ENCODE assay signal across 12 cellular contexts in the genomic region with DNA sequence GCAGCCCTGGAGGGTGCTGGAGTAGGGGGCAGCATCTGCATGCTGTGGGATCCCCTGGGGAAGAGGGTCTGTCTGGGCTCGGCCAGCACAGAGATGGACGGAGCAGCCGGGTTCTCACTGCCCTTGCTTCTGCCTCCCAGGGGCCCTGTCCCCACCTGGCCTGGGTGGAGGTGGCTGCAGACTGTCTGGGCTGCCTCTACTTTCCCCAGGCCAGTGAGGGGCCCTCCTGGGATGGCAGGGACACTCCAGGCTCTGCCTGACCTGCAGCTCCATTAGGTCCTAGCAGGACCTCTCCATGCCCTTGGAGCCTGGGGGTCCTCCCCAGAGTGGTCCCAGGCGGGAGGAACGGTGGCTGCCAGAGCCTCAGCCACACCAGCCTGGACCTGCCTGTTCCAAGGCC.
"Had no signal": no experiment of that assay in that cellular context is flagged by ENCODE, and none has a peak within 500 bp of the region (broad histone marks: within the 10 kb centered on the region; RNA-seq: fewer than 3 reads in every experiment).

No MANE protein-coding gene starts in this region.

- H3K27ac Mint-ChIP-seq: activated naive CD4-positive, alpha-beta T cell treated with anti-CD3 and anti-CD28 coated beads, Interleukin-2, amount 10 ng/mL, durations not matched to agents 7 days and 5 days; activated T-helper 2 cell treated with anti-CD3 and anti-CD28 coated beads, Interferon-gamma antibody, Interleukin-2, Interleukin-4, amounts not matched to agents 10 μg/mL and 5 μg/mL and 100 μg/mL, durations not matched to agents 14 hours and 24 hours and 36 hours had no signal

- H3K36me3 ChIP-seq: esophagus squamous epithelium had no signal

- H3K4me1 Mint-ChIP-seq: activated naive CD4-positive, alpha-beta T cell treated with anti-CD3 and anti-CD28 coated beads, Interleukin-2, amount 10 ng/mL, durations not matched to agents 7 days and 5 days had no signal

- H3K4me3 ChIP-seq: esophagus squamous epithelium, testis had no signal

- DNase-seq: activated CD4-positive, alpha-beta T cell treated with anti-CD3 and anti-CD28 coated beads, Interleukin-2, amount 50 U/mL, for 1 hour; activated CD4-positive, CD25-positive, alpha-beta regulatory T cell; cerebellar nuclear complex; esophagus squamous epithelium; foreskin fibroblast; stimulated activated naive CD8-positive, alpha-beta T cell treated with anti-CD3 and anti-CD28 coated beads, Interleukin-15, Interleukin-2, amounts not matched to agents 100 U/mL and 50 U/mL, for 24 hours; T-helper 2 cell; testis had no signal

- H3K4me3 Mint-ChIP-seq: activated naive CD4-positive, alpha-beta T cell treated with anti-CD3 and anti-CD28 coated beads, Interleukin-2, amount 10 ng/mL, durations not matched to agents 7 days and 5 days; brain had no signal

- H3K9me3 ChIP-seq: esophagus squamous epithelium, testis had no signal

- ATAC-seq: left lobe of liver; stimulated activated naive CD8-positive, alpha-beta T cell treated with anti-CD3 and anti-CD28 coated beads, Interleukin-15, Interleukin-2, amounts not matched to agents 100 U/mL and 50 U/mL, for 24 hours had no signal

- H3K36me3 Mint-ChIP-seq: activated naive CD4-positive, alpha-beta T cell treated with anti-CD3 and anti-CD28 coated beads, Interleukin-2, amount 10 ng/mL, durations not matched to agents 7 days and 5 days; brain had no signal

- H3K27me3 ChIP-seq: testis had no signal

- H3K27ac ChIP-seq: testis had no signal

- H3K9me3 Mint-ChIP-seq: activated naive CD4-positive, alpha-beta T cell treated with anti-CD3 and anti-CD28 coated beads, Interleukin-2, amount 10 ng/mL, durations not matched to agents 7 days and 5 days; activated T-helper 2 cell treated with anti-CD3 and anti-CD28 coated beads, Interferon-gamma antibody, Interleukin-2, Interleukin-4, amounts not matched to agents 10 μg/mL and 5 μg/mL and 100 μg/mL, durations not matched to agents 14 hours and 24 hours and 36 hours; brain had no signal
